Comparison of ENCODE assay signal across 14 cellular contexts in genomic region chr16:59260892-59261291, GRCh38.
A peak's percentile ranks its signal among the peaks of the same experiment; 100 is the strongest.
DNase-seq lines count a peak whose midpoint lies in the region; ATAC-seq and TF ChIP-seq lines count a peak whose summit lies in the region.
"Had no signal": no experiment of that assay in that cellular context is flagged by ENCODE, and none has a peak within 500 bp of the region (broad histone marks: within the 10 kb centered on the region; RNA-seq: fewer than 3 reads in every experiment).

No MANE protein-coding gene starts in this region.

- intact Hi-C loops in activated CD8-positive, alpha-beta T cell treated with anti-CD3 and anti-CD28 coated beads for 36 hours (cut with micrococcal nuclease), result no loop called here

- no peak for TF ChIP-seq CTCF in activated CD8-positive, alpha-beta T cell treated with anti-CD3 and anti-CD28 coated beads for 36 hours (IDR thresholded peaks at IDR 0.05)

- peak; percentile 58 for ATAC-seq in activated CD8-positive, alpha-beta T cell treated with anti-CD3 and anti-CD28 coated beads for 36 hours
- no peak for ATAC-seq in activated CD8-positive, alpha-beta T cell treated with anti-CD3 and anti-CD28 coated beads, Interleukin-2, amount 10 ng/mL, durations not matched to agents 7 days and 5 days
- ATAC-seq in naive thymus-derived CD8-positive, alpha-beta T cell, result peak; percentile 49 to 75
- ATAC-seq in HG02763 (IDR thresholded peaks at IDR 0.05; ENCODE audit: unreplicated experiment) (no peak), HG03196 (IDR thresholded peaks at IDR 0.05; ENCODE audit: unreplicated experiment) (no peak)
- ATAC-seq: GM12878, GM23338 had no signal

- no peaks in the 10 kb centered on the region for H3K27me3 Mint-ChIP-seq in activated CD8-positive, alpha-beta T cell treated with anti-CD3 and anti-CD28 coated beads for 36 hours
- no peaks in the 10 kb centered on the region for H3K27me3 Mint-ChIP-seq in activated CD8-positive, alpha-beta T cell treated with anti-CD3 and anti-CD28 coated beads, Interleukin-2, amount 10 ng/mL, durations not matched to agents 7 days and 5 days (ENCODE audit: low read depth)
- no peaks in the 10 kb centered on the region for H3K27me3 Mint-ChIP-seq in activated naive CD8-positive, alpha-beta T cell
- H3K27me3 Mint-ChIP-seq in activated naive CD8-positive, alpha-beta T cell treated with anti-CD3 and anti-CD28 coated beads for 36 hours, result no peaks in the 10 kb centered on the region
- no peaks in the 10 kb centered on the region for H3K27me3 Mint-ChIP-seq in naive thymus-derived CD8-positive, alpha-beta T cell
- H3K27me3 Mint-ChIP-seq: CD4-positive, CD25-positive, alpha-beta regulatory T cell had no signal

- H3K4me3 Mint-ChIP-seq in activated CD8-positive, alpha-beta T cell treated with anti-CD3 and anti-CD28 coated beads for 36 hours, result no peak overlapping the region
- no peak overlapping the region for H3K4me3 Mint-ChIP-seq in activated CD8-positive, alpha-beta T cell treated with anti-CD3 and anti-CD28 coated beads, Interleukin-2, amount 10 ng/mL, durations not matched to agents 7 days and 5 days
- peak overlapping the region; percentile 14 for H3K4me3 Mint-ChIP-seq in activated naive CD8-positive, alpha-beta T cell
- no peak overlapping the region for H3K4me3 Mint-ChIP-seq in activated naive CD8-positive, alpha-beta T cell treated with anti-CD3 and anti-CD28 coated beads for 36 hours
- H3K4me3 Mint-ChIP-seq in naive thymus-derived CD8-positive, alpha-beta T cell, result peak overlapping the region in 6 of 10 donors; percentile 21 to 83 (median 54)
- H3K4me3 Mint-ChIP-seq: CD4-positive, CD25-positive, alpha-beta regulatory T cell; GM23338 had no signal

- H3K4me1 Mint-ChIP-seq in activated CD8-positive, alpha-beta T cell treated with anti-CD3 and anti-CD28 coated beads for 36 hours (ENCODE audit: low read depth), result peaks cover 28% of the 10 kb centered on the region
- peaks cover 14% of the 10 kb centered on the region for H3K4me1 Mint-ChIP-seq in activated CD8-positive, alpha-beta T cell treated with anti-CD3 and anti-CD28 coated beads, Interleukin-2, amount 10 ng/mL, durations not matched to agents 7 days and 5 days (ENCODE audit: low read depth)
- H3K4me1 Mint-ChIP-seq in activated naive CD8-positive, alpha-beta T cell (ENCODE audit: low read depth), result peaks cover 26% of the 10 kb centered on the region
- H3K4me1 Mint-ChIP-seq in activated naive CD8-positive, alpha-beta T cell treated with anti-CD3 and anti-CD28 coated beads for 36 hours, result peaks cover 28% of the 10 kb centered on the region
- H3K4me1 Mint-ChIP-seq in naive thymus-derived CD8-positive, alpha-beta T cell, result peaks cover 18 to 30% (median 23%) of the 10 kb centered on the region in 4 donors
- H3K4me1 Mint-ChIP-seq: GM23338 had no signal

- POLR2A ChIA-PET in activated CD8-positive, alpha-beta T cell treated with anti-CD3 and anti-CD28 coated beads for 36 hours (lab: Charles Lee), result no interaction called here
- POLR2A ChIA-PET in activated CD8-positive, alpha-beta T cell treated with anti-CD3 and anti-CD28 coated beads, Interleukin-2, amount 10 ng/mL, durations not matched to agents 7 days and 5 days (lab: Charles Lee), result no interaction called here
- POLR2A ChIA-PET in naive thymus-derived CD8-positive, alpha-beta T cell (lab: Charles Lee), result no interaction called here

- no peak overlapping the region for H3K27ac Mint-ChIP-seq in activated CD8-positive, alpha-beta T cell treated with anti-CD3 and anti-CD28 coated beads for 36 hours
- H3K27ac Mint-ChIP-seq in activated CD8-positive, alpha-beta T cell treated with anti-CD3 and anti-CD28 coated beads, Interleukin-2, amount 10 ng/mL, durations not matched to agents 7 days and 5 days, result no peak overlapping the region
- no peak overlapping the region for H3K27ac Mint-ChIP-seq in activated naive CD8-positive, alpha-beta T cell
- no peak overlapping the region for H3K27ac Mint-ChIP-seq in activated naive CD8-positive, alpha-beta T cell treated with anti-CD3 and anti-CD28 coated beads for 36 hours
- H3K27ac Mint-ChIP-seq in naive thymus-derived CD8-positive, alpha-beta T cell, result peak overlapping the region in 7 of 10 donors; percentile 7 to 93 (median 78)
- H3K27ac Mint-ChIP-seq: CD4-positive, CD25-positive, alpha-beta regulatory T cell; GM23338 had no signal

- CTCF ChIA-PET in activated CD8-positive, alpha-beta T cell treated with anti-CD3 and anti-CD28 coated beads for 36 hours (lab: Charles Lee), result no interaction called here
- CTCF ChIA-PET in activated CD8-positive, alpha-beta T cell treated with anti-CD3 and anti-CD28 coated beads, Interleukin-2, amount 10 ng/mL, durations not matched to agents 7 days and 5 days (lab: Charles Lee), result no interaction called here

- DNase-seq in activated CD8-positive, alpha-beta T cell treated with anti-CD3 and anti-CD28 coated beads for 36 hours, result peak; percentile 15
- no peak for DNase-seq in activated CD8-positive, alpha-beta T cell treated with anti-CD3 and anti-CD28 coated beads, Interleukin-2, amount 10 ng/mL, durations not matched to agents 7 days and 5 days
- DNase-seq in activated naive CD8-positive, alpha-beta T cell treated with anti-CD3 and anti-CD28 coated beads for 36 hours, result no peak
- DNase-seq in naive thymus-derived CD8-positive, alpha-beta T cell, result peak in 3 of 10 donors; percentile 2 to 17 (median 5)
- DNase-seq: 8988T; AML-193; CD4-positive, CD25-positive, alpha-beta regulatory T cell; DMS79; H7 had no signal

- H3K9me3 Mint-ChIP-seq in activated CD8-positive, alpha-beta T cell treated with anti-CD3 and anti-CD28 coated beads for 36 hours, result no peaks in the 10 kb centered on the region
- H3K9me3 Mint-ChIP-seq in activated CD8-positive, alpha-beta T cell treated with anti-CD3 and anti-CD28 coated beads, Interleukin-2, amount 10 ng/mL, durations not matched to agents 7 days and 5 days (ENCODE audit: insufficient read depth), result no peaks in the 10 kb centered on the region
- H3K9me3 Mint-ChIP-seq in activated naive CD8-positive, alpha-beta T cell (ENCODE audit: low read depth), result no peaks in the 10 kb centered on the region
- peaks cover 3% of the 10 kb centered on the region for H3K9me3 Mint-ChIP-seq in activated naive CD8-positive, alpha-beta T cell treated with anti-CD3 and anti-CD28 coated beads for 36 hours
- H3K9me3 Mint-ChIP-seq in naive thymus-derived CD8-positive, alpha-beta T cell, result peaks cover 0 to 3% (median 0%) of the 10 kb centered on the region in 9 donors
- H3K9me3 Mint-ChIP-seq: GM23338 had no signal

- no peaks in the 10 kb centered on the region for H3K36me3 Mint-ChIP-seq in activated CD8-positive, alpha-beta T cell treated with anti-CD3 and anti-CD28 coated beads for 36 hours (ENCODE audit: low read depth)
- H3K36me3 Mint-ChIP-seq in activated CD8-positive, alpha-beta T cell treated with anti-CD3 and anti-CD28 coated beads, Interleukin-2, amount 10 ng/mL, durations not matched to agents 7 days and 5 days (ENCODE audit: low read depth), result no peaks in the 10 kb centered on the region
- no peaks in the 10 kb centered on the region for H3K36me3 Mint-ChIP-seq in activated naive CD8-positive, alpha-beta T cell
- H3K36me3 Mint-ChIP-seq in activated naive CD8-positive, alpha-beta T cell treated with anti-CD3 and anti-CD28 coated beads for 36 hours, result peaks cover 3% of the 10 kb centered on the region
- H3K36me3 Mint-ChIP-seq in naive thymus-derived CD8-positive, alpha-beta T cell, result no peaks in the 10 kb centered on the region
- H3K36me3 Mint-ChIP-seq: CD4-positive, CD25-positive, alpha-beta regulatory T cell had no signal

Comparison
In these comparisons a context has a peak if more than half of its experiments do, and no peak if none do; other contexts are left out.
1. ATAC-seq: peak in activated CD8-positive, alpha-beta T cell treated with anti-CD3 and anti-CD28 coated beads for 36 hours (single experiment) and naive thymus-derived CD8-positive, alpha-beta T cell (2 of 2); none in activated CD8-positive, alpha-beta T cell treated with anti-CD3 and anti-CD28 coated beads, Interleukin-2, amount 10 ng/mL, durations not matched to agents 7 days and 5 days (single experiment), HG02763 (single experiment) and HG03196 (single experiment).
2. H3K4me3 Mint-ChIP-seq: peak in activated naive CD8-positive, alpha-beta T cell (single experiment) and naive thymus-derived CD8-positive, alpha-beta T cell (6 of 10); none in activated CD8-positive, alpha-beta T cell treated with anti-CD3 and anti-CD28 coated beads for 36 hours (single experiment), activated CD8-positive, alpha-beta T cell treated with anti-CD3 and anti-CD28 coated beads, Interleukin-2, amount 10 ng/mL, durations not matched to agents 7 days and 5 days (single experiment) and activated naive CD8-positive, alpha-beta T cell treated with anti-CD3 and anti-CD28 coated beads for 36 hours (single experiment).
3. H3K27ac Mint-ChIP-seq: peak in naive thymus-derived CD8-positive, alpha-beta T cell (7 of 10); none in activated CD8-positive, alpha-beta T cell treated with anti-CD3 and anti-CD28 coated beads for 36 hours (single experiment), activated CD8-positive, alpha-beta T cell treated with anti-CD3 and anti-CD28 coated beads, Interleukin-2, amount 10 ng/mL, durations not matched to agents 7 days and 5 days (single experiment), activated naive CD8-positive, alpha-beta T cell (single experiment) and activated naive CD8-positive, alpha-beta T cell treated with anti-CD3 and anti-CD28 coated beads for 36 hours (single experiment).